ENCODE assay signal across 8 cellular contexts in the genomic region with DNA sequence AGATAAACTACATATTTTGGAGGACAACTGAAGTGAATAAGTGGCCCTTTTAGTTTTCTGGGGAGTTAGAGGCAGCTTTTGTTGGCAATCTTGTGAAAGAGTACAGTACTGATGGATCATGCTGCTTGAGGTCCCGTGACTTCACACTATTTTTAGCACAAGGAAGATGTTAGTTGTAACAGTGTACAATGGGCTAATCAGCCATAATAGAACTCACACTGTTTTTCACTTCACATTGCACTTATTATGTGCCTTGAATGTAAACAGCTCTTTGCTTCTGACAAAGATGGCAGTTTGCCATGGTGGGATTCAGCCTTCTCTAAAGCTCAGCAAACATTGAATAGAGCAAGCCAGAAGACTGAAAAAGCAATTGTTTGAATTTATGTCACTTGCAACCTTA.
DNase-seq lines count a peak whose midpoint lies in the region; TF ChIP-seq lines count a peak whose summit lies in the region.
"Had no signal": no experiment of that assay in that cellular context is flagged by ENCODE, and none has a peak within 500 bp of the region (broad histone marks: within the 10 kb centered on the region; RNA-seq: fewer than 3 reads in every experiment).

No MANE protein-coding gene starts in this region.

- CTCF ChIA-PET in RWPE1 (lab: Yijun Ruan, JAX): interaction anchor here (0.6 kb wide), 1 partner anchor 64 kb away, joined by 3 read pairs; no protein-coding TSS in a partner anchor

- TF ChIP-seq CTCF in fibroblast of mammary gland (conservative IDR thresholded peaks at IDR 0.05; ENCODE audit: control insufficient read depth, insufficient read depth, low read depth, low read length): no peak
- TF ChIP-seq CTCF in RWPE1 (conservative IDR thresholded peaks at IDR 0.05; ENCODE audit: low read depth): no peak

- POLR2A ChIA-PET in RWPE1 (lab: Yijun Ruan, JAX; ENCODE audit: low non-redundant PET): no interaction called here

- peak overlapping the region; percentile 15; the same call in 1 of the 2 replicates for H3K27ac ChIP-seq in HUES6 (ENCODE audit: low read depth, low read length)
- H3K27ac ChIP-seq in RWPE1: no peak overlapping the region
- H3K27ac ChIP-seq: HL-60 had no signal

- no peak overlapping the region for H3K4me3 ChIP-seq in HUES6 (ENCODE audit: low read depth, low read length)
- H3K4me3 ChIP-seq in fibroblast of mammary gland (ENCODE audit: control insufficient read depth, low read depth, low read length): no peak overlapping the region

- H3K27me3 ChIP-seq in HUES6 (ENCODE audit: control insufficient read depth, insufficient read depth, low read length): no peaks in the 10 kb centered on the region

- no peaks in the 10 kb centered on the region for H3K36me3 ChIP-seq in HUES6 (ENCODE audit: control insufficient read depth, insufficient read depth, low read length)

- H3K9ac ChIP-seq in HUES6 (ENCODE audit: low read length): no peak overlapping the region

- H3K4me1 ChIP-seq in HUES6 (ENCODE audit: control insufficient read depth, insufficient read depth, low read length): peaks cover 50% of the 10 kb centered on the region

- H3K9me3 ChIP-seq in HUES6 (ENCODE audit: control insufficient read depth, insufficient read depth, low read depth, low read length): no peaks in the 10 kb centered on the region

- peak; percentile 59 for DNase-seq in NCI-H446 treated with DMSO at 0.1 percent for 48 hours (lab: John Stamatoyannopoulos, UW)
- DNase-seq in fibroblast of mammary gland (ENCODE audit: low read depth): peak; percentile 12
- peak; percentile 28 for DNase-seq in retina
- DNase-seq in RWPE1 (ENCODE audit: low spot score): no peak
- no peak for DNase-seq in stimulated activated CD4-positive, alpha-beta T cell treated with anti-CD3 and anti-CD28 coated beads, Interleukin-4, amount 100 ng/mL, for 1 hour
- no peak for DNase-seq in SKM-1 (lab: John Stamatoyannopoulos, UW; ENCODE audit: unreplicated experiment)

Comparison
In these comparisons a context has a peak if more than half of its experiments do, and no peak if none do; other contexts are left out.
1. DNase-seq: peak in NCI-H446 treated with DMSO at 0.1 percent for 48 hours (single experiment), fibroblast of mammary gland (single experiment) and retina (single experiment); none in RWPE1 (single experiment), stimulated activated CD4-positive, alpha-beta T cell treated with anti-CD3 and anti-CD28 coated beads, Interleukin-4, amount 100 ng/mL, for 1 hour (single experiment) and SKM-1 (single experiment).